In genomic region chr12:51323317-51323960, GRCh38 we compare ENCODE assay signal across 11 cellular contexts. TPM values are rescaled to one million over a fixed set of nuclear protein-coding genes. Genes with fewer than 3 reads are reported as not detected.
DNase-seq lines count a peak whose midpoint lies in the region; ATAC-seq, FAIRE-seq and TF ChIP-seq lines count a peak whose summit lies in the region.
"Had no signal": no experiment of that assay in that cellular context is flagged by ENCODE, and none has a peak within 500 bp of the region (broad histone marks: within the 10 kb centered on the region; RNA-seq: fewer than 3 reads in every experiment).

No MANE protein-coding gene starts in this region.

- in situ Hi-C loops in HAP-1 (cut with MboI; ENCODE audit: low sequenced_read_pairs) = no loop called here

- H3K4me1 ChIP-seq in HAP-1 (peaks cover 31% of the 10 kb centered on the region), kidney (ENCODE audit: control insufficient read depth in 1 of 2, insufficient read depth in 1 of 2, low read depth in 1 of 2, low read length in 2 of 2) (no peaks in the 10 kb centered on the region)

- H3K27ac Mint-ChIP-seq in CD14-positive monocyte = peak overlapping the region; percentile 89 to 95 (median 92)
- H3K27ac Mint-ChIP-seq in memory B cell = peak overlapping the region; percentile 79

- intact Hi-C loops in CD14-positive monocyte (cut with micrococcal nuclease) = loop anchor here in 1 of 2 donors (5.0 kb wide), 1 partner anchor 69 kb away; the partner anchor contains the start of gene GALNT6
- intact Hi-C loops in kidney (cut with DNase I) = no loop called here

- peaks cover 92% of the 10 kb centered on the region for H3K4me1 Mint-ChIP-seq in CD14-positive monocyte
- peaks cover 61% of the 10 kb centered on the region for H3K4me1 Mint-ChIP-seq in memory B cell

- no peak for FAIRE-seq in kidney (lab: Jason Lieb, UNC)
- FAIRE-seq: keratinocyte had no signal

- H3K36me3 ChIP-seq in HAP-1 (replicated peaks) (no peaks in the 10 kb centered on the region), kidney (ENCODE audit: control insufficient read depth in 1 of 2, insufficient read depth in 2 of 2, low read length in 2 of 2) (no peaks in the 10 kb centered on the region)

- no peak overlapping the region for H3K4me3 ChIP-seq in HAP-1
- H3K4me3 ChIP-seq in kidney (ENCODE audit: low read length in 2 of 2) = no peak overlapping the region
- H3K4me3 ChIP-seq: SK-N-MC had no signal

- H3K9me3 ChIP-seq in HAP-1 (no peaks in the 10 kb centered on the region), kidney (ENCODE audit: control insufficient read depth in 1 of 2, low read length in 2 of 2) (no peaks in the 10 kb centered on the region)

- H3K4me3 Mint-ChIP-seq in CD14-positive monocyte = peak overlapping the region; percentile 92 to 98
- H3K4me3 Mint-ChIP-seq in memory B cell = peak overlapping the region; percentile 88

- TF ChIP-seq CTCF in CD14-positive monocyte (IDR thresholded peaks at IDR 0.05) (no peak), kidney (IDR thresholded peaks at IDR 0.05; ENCODE audit: borderline replicate concordance, extremely low read depth, insufficient read depth) (no peak)

- no peaks in the 10 kb centered on the region for H3K27me3 ChIP-seq in HAP-1 (ENCODE audit: low read depth)

- H3K27me3 Mint-ChIP-seq in CD14-positive monocyte (ENCODE audit: low read depth in 3 of 3) (no peaks in the 10 kb centered on the region), memory B cell (no peaks in the 10 kb centered on the region)

- H3K36me3 Mint-ChIP-seq in CD14-positive monocyte (peaks cover 11 to 25% of the 10 kb centered on the region in 2 donors), memory B cell (peaks cover 14% of the 10 kb centered on the region)

- H3K9me3 Mint-ChIP-seq in CD14-positive monocyte (no peaks in the 10 kb centered on the region), memory B cell (no peaks in the 10 kb centered on the region)

- no peak overlapping the region for H3K9ac ChIP-seq in kidney (ENCODE audit: low read length in 2 of 2)

- no peak overlapping the region for H3K27ac ChIP-seq in kidney (ENCODE audit: low read depth in 2 of 2, low read length in 2 of 2)
- H3K27ac ChIP-seq: C4-2B had no signal

- DNase-seq in CD14-positive monocyte (ENCODE audit: low spot score) (no peak), memory B cell (ENCODE audit: low spot score in 2 of 2) (peak; percentile 20 to 32), HAP-1 (ENCODE audit: low spot score in 2 of 2) (no peak), kidney (no peak)
- peak; percentile 24 to 29 for DNase-seq in activated CD8-positive, alpha-beta memory T cell treated with anti-CD3 and anti-CD28 coated beads for 4 hours (ENCODE audit: low read depth in 2 of 2)

- ATAC-seq in HG02642 (IDR thresholded peaks at IDR 0.05; ENCODE audit: poor library complexity, unreplicated experiment) (peak; percentile 17), memory B cell (ENCODE audit: low read depth) (peak; percentile 43), HG02870 (IDR thresholded peaks at IDR 0.05; ENCODE audit: unreplicated experiment) (no peak), HG03196 (IDR thresholded peaks at IDR 0.05; ENCODE audit: unreplicated experiment) (no peak)

RNA-seq across cellular contexts. Expression of gene BIN2, which starts 0.5 kb away (rescaled TPM):
- 100 to 1,000 TPM; 120 to 196 TPM for polyA plus RNA-seq in CD14-positive monocyte
- 15.6 TPM for total RNA-seq in kidney
- 3.4 TPM for polyA plus RNA-seq in kidney (ENCODE audit: insufficient read depth, low read depth, low replicate concordance)
- polyA plus RNA-seq: keratinocyte had no signal

RNA-seq across cellular contexts. Expression of gene CELA1, which starts 23.0 kb away (rescaled TPM):
- polyA plus RNA-seq in CD14-positive monocyte (1 to 10 TPM in 1 of 2 donors, under 1 TPM in 1; 0.67 to 3.0 TPM), kidney (ENCODE audit: insufficient read depth, low read depth, low replicate concordance) (not detected)
- not detected for total RNA-seq in kidney
- polyA plus RNA-seq: keratinocyte had no signal

RNA-seq across cellular contexts. Expression of gene SMAGP, which starts 53.2 kb away (rescaled TPM):
- polyA plus RNA-seq in CD14-positive monocyte (1 to 10 TPM; 3.0 to 6.6 TPM), kidney (ENCODE audit: insufficient read depth, low read depth, low replicate concordance) (22.8 TPM)
- 28.5 TPM for total RNA-seq in kidney

Comparison
In these comparisons a context has a peak if more than half of its experiments do, and no peak if none do; other contexts are left out.
1. DNase-seq: peak in activated CD8-positive, alpha-beta memory T cell treated with anti-CD3 and anti-CD28 coated beads for 4 hours (2 of 2) and memory B cell (2 of 2); none in CD14-positive monocyte (single experiment), HAP-1 (0 of 2) and kidney (single experiment).
2. ATAC-seq: peak in HG02642 (single experiment) and memory B cell (single experiment); none in HG02870 (single experiment) and HG03196 (single experiment).
3. RNA of gene BIN2, which starts 0.5 kb away (polyA plus RNA-seq): 120 to 196 TPM in CD14-positive monocyte; 3.4 TPM in kidney (single experiment); every median in the first group is over 10 times any median in the second.